Comparison of ENCODE assay signal across 13 cellular contexts in the genomic region with DNA sequence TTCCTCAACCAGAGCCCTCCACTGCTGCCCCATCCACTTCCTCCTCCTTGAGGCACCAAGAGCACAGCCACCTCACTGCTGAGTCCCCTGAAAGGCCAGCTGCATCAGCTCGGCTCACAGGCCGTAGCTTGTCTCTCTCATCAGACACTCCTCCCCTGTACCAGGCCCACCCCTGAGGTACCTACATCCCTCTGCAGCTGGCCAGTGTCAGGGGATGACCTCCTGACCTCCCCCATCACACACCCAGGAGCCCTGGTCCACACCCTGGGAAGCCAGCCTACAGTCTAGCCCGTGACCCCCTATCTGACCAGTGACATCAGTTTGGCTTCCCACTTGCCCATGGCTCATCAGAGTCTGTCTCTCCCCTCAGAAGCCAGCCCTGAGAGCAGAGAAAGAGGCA.
A peak's percentile ranks its signal among the peaks of the same experiment; 100 is the strongest.
DNase-seq lines count a peak whose midpoint lies in the region; ATAC-seq and TF ChIP-seq lines count a peak whose summit lies in the region.
"Had no signal": no experiment of that assay in that cellular context is flagged by ENCODE, and none has a peak within 500 bp of the region (broad histone marks: within the 10 kb centered on the region; RNA-seq: fewer than 3 reads in every experiment).

No MANE protein-coding gene starts in this region.

- POLR2A ChIA-PET in HCT116 (lab: Charles Lee) = no interaction called here

- no peak for DNase-seq in HCT116 (ENCODE audit: low read depth, low spot score)
- peak; percentile 34 for DNase-seq in activated CD8-positive, alpha-beta memory T cell treated with anti-CD3 and anti-CD28 coated beads, Interleukin-2, amount 50 U/mL, for 48 hours
- peak; percentile 37 for DNase-seq in islet precursor cell
- DNase-seq in sciatic nerve (ENCODE audit: low spot score) = no peak
- no peak for DNase-seq in HuH-7 (ENCODE audit: low spot score)
- no peak for DNase-seq in mucosa of gallbladder (ENCODE audit: low spot score)
- no peak for DNase-seq in kidney glomerular epithelial cell (lab: John Stamatoyannopoulos, UW)
- DNase-seq in NCI-H526 (lab: John Stamatoyannopoulos, UW) = no peak
- DNase-seq: activated CD4-positive, alpha-beta T cell treated with anti-CD3 and anti-CD28 coated beads, Interleukin-2, amount 50 U/mL, for 4 hours; CD4-positive, alpha-beta memory T cell; effector memory CD8-positive, alpha-beta T cell; GF-D8; glutamatergic neuron had no signal

- H3K9me3 ChIP-seq in HCT116 (ENCODE audit: control insufficient read depth in 1 of 2, insufficient read depth in 1 of 2, low read depth in 1 of 2, low read length in 2 of 2) = no peaks in the 10 kb centered on the region

- CTCF ChIA-PET in HCT116 (lab: Charles Lee) = no interaction called here

- no TSS peak for BruUV-seq in HCT116 (replicated peaks; lab: Mats Ljungman, UMichigan)

- no peak overlapping the region for H3K4me2 ChIP-seq in HCT116 (ENCODE audit: low read length)

- no peak overlapping the region for H3K27ac ChIP-seq in HCT116 (ENCODE audit: low read depth, low read length)

- RAD21 ChIA-PET in HCT116 (lab: Charles Lee; ENCODE audit: low non-redundant PET in 1 of 2, low total read pairs in 2 of 2, uncharacterized antibody in 2 of 2, unreplicated experiment in 2 of 2) = no interaction called here

- H3K9ac ChIP-seq in HCT116 (ENCODE audit: low read length) = no peak overlapping the region

- H3K4me3 ChIP-seq in HCT116 (replicated peaks in 1 of 2; ENCODE audit: low read depth in 1 of 2, low read length in 2 of 2) = no peak overlapping the region

- no peak overlapping the region for H2AFZ ChIP-seq in HCT116 (ENCODE audit: low read depth, low read length, poor library complexity, severe bottlenecking)

- TF ChIP-seq POLR2A in HCT116 (IDR thresholded peaks at IDR 0.05; ENCODE audit: borderline replicate concordance, extremely low read depth, insufficient read depth, insufficient read length) = no peak

- no peaks in the 10 kb centered on the region for H3K79me2 ChIP-seq in HCT116 (ENCODE audit: insufficient read depth, low read length)

- no peaks in the 10 kb centered on the region for H3K27me3 ChIP-seq in HCT116 (ENCODE audit: insufficient read depth, low read length)

- no peaks in the 10 kb centered on the region for H4K20me1 ChIP-seq in HCT116 (ENCODE audit: insufficient read depth)

- intact Hi-C loops in HCT116 (cut with micrococcal nuclease) = no loop called here
- intact Hi-C loops in sciatic nerve (cut with DNase I) = no loop called here

- H3K36me3 ChIP-seq in HCT116 (ENCODE audit: control insufficient read depth in 1 of 2, insufficient read depth in 2 of 2, low read length in 2 of 2) = no peaks in the 10 kb centered on the region

- TF ChIP-seq RAD21 in HCT116 (IDR thresholded peaks at IDR 0.05; ENCODE audit: low read depth) = no peak

- ATAC-seq in HCT116 = peak; percentile 11; the same call in 1 of the 2 replicates
- peak; percentile 4 for ATAC-seq in sciatic nerve
- ATAC-seq: effector memory CD8-positive, alpha-beta T cell had no signal

- no peak for TF ChIP-seq CTCF in HCT116 (IDR thresholded peaks at IDR 0.05 in 2 of 3, conservative IDR thresholded peaks at IDR 0.05 in 1 of 3; ENCODE audit: borderline replicate concordance in 1 of 3, insufficient read depth in 1 of 3, low read depth in 2 of 3, low read length in 2 of 3)

- H3K4me1 ChIP-seq in HCT116 (ENCODE audit: control insufficient read depth in 1 of 2, insufficient read depth in 2 of 2, low read length in 2 of 2) = no peaks in the 10 kb centered on the region

- H3K9me2 ChIP-seq in HCT116 (ENCODE audit: insufficient read depth) = no peaks in the 10 kb centered on the region

TF ChIP-seq in HCT116, 20 proteins besides CTCF, POLR2A, EP300 and RAD21:
- TF ChIP-seq, protein P1, sequence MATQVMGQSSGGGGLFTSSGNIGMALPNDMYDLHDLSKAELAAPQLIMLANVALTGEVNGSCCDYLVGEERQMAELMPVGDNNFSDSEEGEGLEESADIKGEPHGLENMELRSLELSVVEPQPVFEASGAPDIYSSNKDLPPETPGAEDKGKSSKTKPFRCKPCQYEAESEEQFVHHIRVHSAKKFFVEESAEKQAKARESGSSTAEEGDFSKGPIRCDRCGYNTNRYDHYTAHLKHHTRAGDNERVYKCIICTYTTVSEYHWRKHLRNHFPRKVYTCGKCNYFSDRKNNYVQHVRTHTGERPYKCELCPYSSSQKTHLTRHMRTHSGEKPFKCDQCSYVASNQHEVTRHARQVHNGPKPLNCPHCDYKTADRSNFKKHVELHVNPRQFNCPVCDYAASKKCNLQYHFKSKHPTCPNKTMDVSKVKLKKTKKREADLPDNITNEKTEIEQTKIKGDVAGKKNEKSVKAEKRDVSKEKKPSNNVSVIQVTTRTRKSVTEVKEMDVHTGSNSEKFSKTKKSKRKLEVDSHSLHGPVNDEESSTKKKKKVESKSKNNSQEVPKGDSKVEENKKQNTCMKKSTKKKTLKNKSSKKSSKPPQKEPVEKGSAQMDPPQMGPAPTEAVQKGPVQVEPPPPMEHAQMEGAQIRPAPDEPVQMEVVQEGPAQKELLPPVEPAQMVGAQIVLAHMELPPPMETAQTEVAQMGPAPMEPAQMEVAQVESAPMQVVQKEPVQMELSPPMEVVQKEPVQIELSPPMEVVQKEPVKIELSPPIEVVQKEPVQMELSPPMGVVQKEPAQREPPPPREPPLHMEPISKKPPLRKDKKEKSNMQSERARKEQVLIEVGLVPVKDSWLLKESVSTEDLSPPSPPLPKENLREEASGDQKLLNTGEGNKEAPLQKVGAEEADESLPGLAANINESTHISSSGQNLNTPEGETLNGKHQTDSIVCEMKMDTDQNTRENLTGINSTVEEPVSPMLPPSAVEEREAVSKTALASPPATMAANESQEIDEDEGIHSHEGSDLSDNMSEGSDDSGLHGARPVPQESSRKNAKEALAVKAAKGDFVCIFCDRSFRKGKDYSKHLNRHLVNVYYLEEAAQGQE (IDR thresholded peaks at IDR 0.05; ENCODE audit: low read depth) = no peak
- no peak for TF ChIP-seq SP1 (IDR thresholded peaks at IDR 0.05; ENCODE audit: low read depth)

Comparison
In these comparisons a context has a peak if more than half of its experiments do, and no peak if none do; other contexts are left out.
1. DNase-seq: peak in activated CD8-positive, alpha-beta memory T cell treated with anti-CD3 and anti-CD28 coated beads, Interleukin-2, amount 50 U/mL, for 48 hours (single experiment) and islet precursor cell (single experiment); none in HCT116 (single experiment), sciatic nerve (single experiment), HuH-7 (single experiment), mucosa of gallbladder (single experiment), kidney glomerular epithelial cell (single experiment) and NCI-H526 (0 of 2).